ENCODE assay signal across 17 cellular contexts in the genomic region with DNA sequence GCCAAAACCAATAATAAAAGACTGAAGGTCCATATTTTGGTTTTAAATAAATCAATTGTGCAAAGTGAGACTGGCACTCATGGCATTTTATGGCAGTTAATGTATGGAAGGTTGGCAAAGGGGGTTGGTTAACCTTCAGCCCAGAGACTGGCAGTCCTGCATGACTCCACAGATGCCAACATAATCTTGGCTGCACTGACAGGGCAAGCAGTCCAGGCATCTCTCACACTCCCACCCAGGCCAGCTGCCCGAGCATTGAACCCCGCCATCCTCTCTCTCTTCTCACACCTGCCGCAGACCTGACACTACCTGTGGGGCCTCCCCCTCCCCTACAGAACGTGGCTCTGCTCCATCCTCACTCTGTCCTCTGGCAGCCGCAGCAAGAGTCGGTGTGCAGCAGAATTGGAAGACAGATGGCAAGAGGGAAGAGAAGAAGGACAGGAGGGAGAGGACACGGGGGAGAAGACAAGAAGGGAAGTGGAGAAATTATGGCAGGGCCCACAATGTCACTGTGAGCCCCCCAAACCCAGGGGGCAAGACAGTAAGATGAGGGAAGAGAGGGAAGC. TPM values are rescaled to one million over a fixed set of nuclear protein-coding genes. Genes with fewer than 3 reads are reported as not detected.
A peak's percentile ranks its signal among the peaks of the same experiment; 100 is the strongest.
DNase-seq lines count a peak whose midpoint lies in the region; ATAC-seq and TF ChIP-seq lines count a peak whose summit lies in the region.
"Had no signal": no experiment of that assay in that cellular context is flagged by ENCODE, and none has a peak within 500 bp of the region (broad histone marks: within the 10 kb centered on the region; RNA-seq: fewer than 3 reads in every experiment).

No MANE protein-coding gene starts in this region.

- no peak for ATAC-seq in activated T-cell treated with anti-CD3 and anti-CD28 coated beads, Interleukin-2, amount 50 U/mL, for 72 hours (replicated peaks in 1 of 2)
- ATAC-seq in activated T-helper 17 cell treated with anti-CD3 and anti-CD28 coated beads, Interleukin-2, amount 50 U/mL, for 72 hours (replicated peaks) = no peak
- no peak for ATAC-seq in HG03571 (IDR thresholded peaks at IDR 0.05; ENCODE audit: unreplicated experiment)

- H3K36me3 Mint-ChIP-seq in activated T-cell treated with anti-CD3 and anti-CD28 coated beads, Interleukin-2, amount 50 U/mL, for 72 hours (ENCODE audit: insufficient read depth in 2 of 2) = peaks cover 4 to 8% of the 10 kb centered on the region in 2 donors
- peaks cover 57% of the 10 kb centered on the region for H3K36me3 Mint-ChIP-seq in activated T-helper 17 cell treated with anti-CD3 and anti-CD28 coated beads, Interleukin-2, amount 50 U/mL, for 72 hours (ENCODE audit: low read depth)
- H3K36me3 Mint-ChIP-seq in immature natural killer cell (peaks cover 0 to 4% (median 0%) of the 10 kb centered on the region in 3 donors), mesothelial cell of epicardium (no peaks in the 10 kb centered on the region)

- no peak for TF ChIP-seq CTCF in mesothelial cell of epicardium (IDR thresholded peaks at IDR 0.05; ENCODE audit: unreplicated experiment)

- H3K27ac Mint-ChIP-seq in activated T-cell treated with anti-CD3 and anti-CD28 coated beads, Interleukin-2, amount 50 U/mL, for 72 hours = peak overlapping the region; percentile 95
- H3K27ac Mint-ChIP-seq in activated T-helper 17 cell treated with anti-CD3 and anti-CD28 coated beads, Interleukin-2, amount 50 U/mL, for 72 hours = peak overlapping the region; percentile 88
- peak overlapping the region; percentile 9 to 83 (median 56) for H3K27ac Mint-ChIP-seq in immature natural killer cell
- no peak overlapping the region for H3K27ac Mint-ChIP-seq in mesothelial cell of epicardium

- no peak for DNase-seq in activated T-cell treated with anti-CD3 and anti-CD28 coated beads, Interleukin-2, amount 50 U/mL, for 72 hours
- no peak for DNase-seq in activated T-cell treated with anti-CD3 and anti-CD28 coated beads, Interleukin-2, amount 50 U/mL, for 48 hours
- DNase-seq in immature natural killer cell = no peak
- peak in 2 of 49 donors; percentile 52 to 76 for DNase-seq in substantia nigra (lab: John Stamatoyannopoulos, UW)
- DNase-seq in mesothelial cell of epicardium (ENCODE audit: low spot score in 2 of 2, unreplicated experiment in 2 of 2) = no peak
- no peak for DNase-seq in NOMO-1 (lab: John Stamatoyannopoulos, UW; ENCODE audit: unreplicated experiment in 2 of 2)
- DNase-seq: COR-L47; erythroblast; glutamatergic neuron; NCI-H1694 treated with DMSO at 0.1 percent for 48 hours; NCI-H524; right lobe of liver; SK-N-SH; stimulated activated CD4-positive, alpha-beta T cell treated with anti-CD3 and anti-CD28 coated beads, Interleukin-2, amount 100 ng/mL, for 24 hours had no signal

- no peaks in the 10 kb centered on the region for H3K27me3 Mint-ChIP-seq in activated T-cell treated with anti-CD3 and anti-CD28 coated beads, Interleukin-2, amount 50 U/mL, for 72 hours (ENCODE audit: low read depth)
- no peaks in the 10 kb centered on the region for H3K27me3 Mint-ChIP-seq in activated T-helper 17 cell treated with anti-CD3 and anti-CD28 coated beads, Interleukin-2, amount 50 U/mL, for 72 hours
- H3K27me3 Mint-ChIP-seq in immature natural killer cell (ENCODE audit: low read depth in 3 of 3) = peaks cover 0 to 2% (median 1%) of the 10 kb centered on the region in 3 donors
- H3K27me3 Mint-ChIP-seq in mesothelial cell of epicardium (ENCODE audit: low read depth) = no peaks in the 10 kb centered on the region

- peak overlapping the region; percentile 67 for H3K27ac ChIP-seq in substantia nigra (ENCODE audit: low read depth, low read length, poor library complexity, severe bottlenecking)
- H3K27ac ChIP-seq: neutrophil, right lobe of liver had no signal

- H3K4me3 Mint-ChIP-seq in activated T-cell treated with anti-CD3 and anti-CD28 coated beads, Interleukin-2, amount 50 U/mL, for 72 hours = peak overlapping the region in 1 of 2 donors; percentile 25
- H3K4me3 Mint-ChIP-seq in activated T-helper 17 cell treated with anti-CD3 and anti-CD28 coated beads, Interleukin-2, amount 50 U/mL, for 72 hours = no peak overlapping the region
- H3K4me3 Mint-ChIP-seq in immature natural killer cell = no peak overlapping the region
- no peak overlapping the region for H3K4me3 Mint-ChIP-seq in mesothelial cell of epicardium

- H3K9me3 Mint-ChIP-seq in activated T-cell treated with anti-CD3 and anti-CD28 coated beads, Interleukin-2, amount 50 U/mL, for 72 hours = no peaks in the 10 kb centered on the region
- no peaks in the 10 kb centered on the region for H3K9me3 Mint-ChIP-seq in activated T-helper 17 cell treated with anti-CD3 and anti-CD28 coated beads, Interleukin-2, amount 50 U/mL, for 72 hours
- H3K9me3 Mint-ChIP-seq in immature natural killer cell (no peaks in the 10 kb centered on the region), mesothelial cell of epicardium (no peaks in the 10 kb centered on the region)

- H3K4me1 Mint-ChIP-seq in activated T-cell treated with anti-CD3 and anti-CD28 coated beads, Interleukin-2, amount 50 U/mL, for 72 hours (ENCODE audit: low read depth) = peaks cover 93% of the 10 kb centered on the region
- peaks cover 68% of the 10 kb centered on the region for H3K4me1 Mint-ChIP-seq in activated T-helper 17 cell treated with anti-CD3 and anti-CD28 coated beads, Interleukin-2, amount 50 U/mL, for 72 hours
- H3K4me1 Mint-ChIP-seq in immature natural killer cell (peaks cover 84 to 96% of the 10 kb centered on the region in 2 donors), mesothelial cell of epicardium (peaks cover 41% of the 10 kb centered on the region)

RNA-seq across cellular contexts. Expression of gene ITPKB, which starts 43.7 kb away (rescaled TPM):
- total RNA-seq in activated T-cell treated with anti-CD3 and anti-CD28 coated beads, Interleukin-2, amount 50 U/mL, for 72 hours = 10 to 100 TPM; 50.7 to 58.0 TPM
- 10 to 100 TPM; 30.1 to 39.2 TPM for total RNA-seq in activated T-helper 17 cell treated with anti-CD3 and anti-CD28 coated beads, Interleukin-2, amount 50 U/mL, for 72 hours
- polyA plus RNA-seq in immature natural killer cell = 10 to 100 TPM; 14.1 to 37.8 (median 18.7) TPM
- 19.7 to 21.2 TPM (median 21.0 TPM) in 3 replicates for total RNA-seq in mesothelial cell of epicardium
